Comparison of ENCODE assay signal across 29 cellular contexts in the genomic region with DNA sequence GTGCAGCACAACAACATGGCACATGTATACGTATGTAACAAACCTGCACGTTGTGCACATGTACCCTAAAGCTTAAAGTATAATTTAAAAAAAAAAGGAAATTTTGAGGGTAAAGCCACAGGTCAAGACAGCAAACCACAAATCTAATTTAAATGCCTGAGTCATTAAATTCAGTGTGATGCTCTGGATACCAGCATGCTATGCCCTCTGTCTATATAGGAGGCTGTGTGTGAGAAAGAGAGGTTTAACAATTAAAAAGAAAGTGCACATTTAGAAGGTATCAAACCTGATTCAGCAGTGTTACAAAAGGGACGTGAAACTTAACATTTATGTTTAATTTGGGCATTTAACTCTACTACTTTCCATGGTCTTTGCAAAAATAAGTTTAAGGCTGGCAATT.
"Had no signal": no experiment of that assay in that cellular context is flagged by ENCODE, and none has a peak within 500 bp of the region (broad histone marks: within the 10 kb centered on the region; RNA-seq: fewer than 3 reads in every experiment).

No MANE protein-coding gene starts in this region.

- H3K36me3 Mint-ChIP-seq: activated naive CD4-positive, alpha-beta T cell treated with anti-CD3 and anti-CD28 coated beads, Interleukin-2, amount 50 U/mL, for 72 hours had no signal

- H3K4me3 Mint-ChIP-seq: activated CD8-positive, alpha-beta T cell treated with anti-CD3 and anti-CD28 coated beads, Interleukin-2, amount 10 ng/mL, durations not matched to agents 7 days and 5 days; activated naive CD4-positive, alpha-beta T cell treated with anti-CD3 and anti-CD28 coated beads for 36 hours; activated T-cell treated with anti-CD3 and anti-CD28 coated beads, Interleukin-2, amount 50 U/mL, for 24 hours had no signal

- H3K27me3 Mint-ChIP-seq: activated T-cell treated with anti-CD3 and anti-CD28 coated beads, Interleukin-2, amount 50 U/mL, for 24 hours had no signal

- ATAC-seq: activated CD8-positive, alpha-beta T cell treated with anti-CD3 and anti-CD28 coated beads, Interleukin-2, amount 10 ng/mL, durations not matched to agents 7 days and 5 days; activated naive CD4-positive, alpha-beta T cell treated with anti-CD3 and anti-CD28 coated beads, Interleukin-2, amount 50 U/mL, for 72 hours had no signal

- H3K27ac Mint-ChIP-seq: activated CD8-positive, alpha-beta T cell treated with anti-CD3 and anti-CD28 coated beads, Interleukin-2, amount 10 ng/mL, durations not matched to agents 7 days and 5 days; activated naive CD4-positive, alpha-beta T cell treated with anti-CD3 and anti-CD28 coated beads for 36 hours; activated naive CD4-positive, alpha-beta T cell treated with anti-CD3 and anti-CD28 coated beads, Interleukin-2, amount 50 U/mL, for 72 hours; activated T-cell treated with anti-CD3 and anti-CD28 coated beads, Interleukin-2, amount 50 U/mL, for 24 hours had no signal

- H3K9me3 Mint-ChIP-seq: activated naive CD4-positive, alpha-beta T cell treated with anti-CD3 and anti-CD28 coated beads, Interleukin-2, amount 50 U/mL, for 72 hours; activated T-cell treated with anti-CD3 and anti-CD28 coated beads, Interleukin-2, amount 50 U/mL, for 24 hours had no signal

- DNase-seq: activated CD4-positive, alpha-beta T cell treated with anti-CD3 and anti-CD28 coated beads for 1 hour; activated CD4-positive, alpha-beta T cell treated with anti-CD3 and anti-CD28 coated beads for 48 hours; activated CD4-positive, alpha-beta T cell treated with anti-CD3 and anti-CD28 coated beads, Interleukin-2, amount 50 U/mL, for 48 hours; activated CD4-positive, CD25-positive, alpha-beta regulatory T cell; activated CD8-positive, alpha-beta T cell treated with anti-CD3 and anti-CD28 coated beads, Interleukin-2, amount 10 ng/mL, durations not matched to agents 7 days and 5 days; activated gamma-delta T cell treated with Interleukin-2 at 50 U/mL for 16 hours; activated naive CD4-positive, alpha-beta T cell treated with anti-CD3 and anti-CD28 coated beads for 36 hours; activated T-cell treated with anti-CD3 and anti-CD28 coated beads, Interleukin-2, amount 50 U/mL, for 24 hours; amniotic stem cell; aorta; Karpas-422; KBM-7; MG63; NCI-H1048; NCI-H1436 treated with DMSO at 0.1 percent for 48 hours; NCI-H1694 treated with DMSO at 0.1 percent for 48 hours; NCI-H2029 treated with DMSO at 0.1 percent for 48 hours; NCI-H2107; NCI-H2171; NCI-H510A; NCI-H526; NCI-H748 treated with DMSO at 0.1 percent for 48 hours; NK-92 treated with Interleukin-12 subunit alpha and Interleukin-12 subunit beta, amount 100 ng/mL, for 24 hours; PC-9; SHP77; SJCRH30; T1000; WERI-Rb-1 had no signal
